In the genomic region with DNA sequence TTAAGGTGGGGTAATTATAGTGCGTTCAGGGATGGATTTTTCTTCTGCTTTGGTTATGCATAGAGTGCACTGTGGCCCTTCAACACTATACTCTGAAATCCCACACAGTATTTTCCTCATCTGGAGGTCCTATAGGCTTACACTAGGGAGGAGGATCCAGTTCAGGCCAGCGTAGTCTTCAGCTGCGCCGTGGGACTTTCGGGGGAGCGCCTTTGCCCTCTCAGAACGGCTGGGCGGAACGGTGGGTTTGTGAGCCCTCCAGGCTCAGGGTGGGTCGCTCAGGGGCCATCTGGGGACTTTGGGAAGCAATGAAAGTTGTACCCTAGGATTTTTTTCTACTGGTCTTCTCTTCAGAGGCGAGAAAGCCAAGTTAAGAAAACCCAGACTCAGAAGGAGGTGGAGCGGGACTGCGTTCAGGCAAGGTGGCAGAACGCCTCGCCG, we compare ENCODE assay signal across 8 cellular contexts. TPM values are rescaled to one million over a fixed set of nuclear protein-coding genes. Genes with fewer than 3 reads are reported as not detected.
A peak's percentile ranks its signal among the peaks of the same experiment; 100 is the strongest.
DNase-seq lines count a peak whose midpoint lies in the region; FAIRE-seq and TF ChIP-seq lines count a peak whose summit lies in the region.

No MANE protein-coding gene starts in this region.

- 0 to 1% (median 1%) methylated on average over 16 of the region's 16 CpGs for WGBS in ovary, 3 donors

- H3K4me1 Mint-ChIP-seq in activated T-cell treated with anti-CD3 and anti-CD28 coated beads, Interleukin-2, amount 50 U/mL, for 24 hours (ENCODE audit: low read depth), result peaks cover 35% of the 10 kb centered on the region

- TF ChIP-seq CTCF in WERI-Rb-1 (IDR thresholded peaks at IDR 0.05; ENCODE audit: low read depth, low read length) (peak; percentile 69; the same call in 1 of the 2 replicates), fibroblast of villous mesenchyme (IDR thresholded peaks at IDR 0.05; ENCODE audit: insufficient read depth, low read depth, low read length) (no peak), ovary (IDR thresholded peaks at IDR 0.05) (no peak)

- H3K27me3 Mint-ChIP-seq in activated T-cell treated with anti-CD3 and anti-CD28 coated beads, Interleukin-2, amount 50 U/mL, for 24 hours, result no peaks in the 10 kb centered on the region

- FAIRE-seq in H54 (lab: Jason Lieb, UNC), result no peak

- no peak for DNase-seq in activated T-cell treated with anti-CD3 and anti-CD28 coated beads, Interleukin-2, amount 50 U/mL, for 24 hours
- no peak for DNase-seq in activated T-cell treated with anti-CD3 and anti-CD28 coated beads, Interleukin-2, amount 50 U/mL, for 48 hours
- DNase-seq in H54 (ENCODE audit: insufficient read length, low spot score), result peak; percentile 59
- DNase-seq in LHCN-M2 (ENCODE audit: low read depth), result peak; percentile 67
- peak; percentile 73 for DNase-seq in WERI-Rb-1
- peak; percentile 74 for DNase-seq in fibroblast of villous mesenchyme (ENCODE audit: low read depth)
- DNase-seq in ovary, result no peak
- DNase-seq in NCI-H187 (lab: John Stamatoyannopoulos, UW), result no peak

- no peak for TF ChIP-seq EP300 in ovary (IDR thresholded peaks at IDR 0.05)

- H3K9me3 ChIP-seq in WERI-Rb-1 (ENCODE audit: severe bottlenecking), result no peaks in the 10 kb centered on the region
- no peaks in the 10 kb centered on the region for H3K9me3 ChIP-seq in ovary

- H3K36me3 ChIP-seq in WERI-Rb-1 (no peaks in the 10 kb centered on the region), ovary (no peaks in the 10 kb centered on the region)

- peak overlapping the region; percentile 92 for H3K4me3 ChIP-seq in WERI-Rb-1 (ENCODE audit: low read depth, low read length)
- H3K4me3 ChIP-seq in fibroblast of villous mesenchyme (ENCODE audit: low read depth, low read length), result peak overlapping the region; percentile 80
- H3K4me3 ChIP-seq in ovary, result peak overlapping the region; percentile 54

- H3K4me3 Mint-ChIP-seq in activated T-cell treated with anti-CD3 and anti-CD28 coated beads, Interleukin-2, amount 50 U/mL, for 24 hours, result peak overlapping the region; percentile 88

- H3K27ac ChIP-seq in WERI-Rb-1 (peak overlapping the region; percentile 77), ovary (peak overlapping the region; percentile 90 to 98)

- no peak for TF ChIP-seq POLR2A in H54 (IDR thresholded peaks at IDR 0.05; ENCODE audit: low read depth, low read length)
- no peak for TF ChIP-seq POLR2A in ovary (IDR thresholded peaks at IDR 0.05)

- H3K27ac Mint-ChIP-seq in activated T-cell treated with anti-CD3 and anti-CD28 coated beads, Interleukin-2, amount 50 U/mL, for 24 hours, result peak overlapping the region; percentile 97

- intact Hi-C loops in ovary (cut with DNase I), result loop anchor here in 1 of 4 donors (2.0 kb wide), 1 partner anchor 57 kb away; a partner anchor contains a TSS

- peaks cover 6% of the 10 kb centered on the region for H3K36me3 Mint-ChIP-seq in activated T-cell treated with anti-CD3 and anti-CD28 coated beads, Interleukin-2, amount 50 U/mL, for 24 hours (ENCODE audit: low read depth)

- H3K27me3 ChIP-seq in WERI-Rb-1 (ENCODE audit: insufficient read depth, low read depth, severe bottlenecking) (no peaks in the 10 kb centered on the region), ovary (no peaks in the 10 kb centered on the region)

- no peaks in the 10 kb centered on the region for H3K9me3 Mint-ChIP-seq in activated T-cell treated with anti-CD3 and anti-CD28 coated beads, Interleukin-2, amount 50 U/mL, for 24 hours

- H3K4me1 ChIP-seq in ovary (ENCODE audit: insufficient read depth), result peaks cover 3% of the 10 kb centered on the region

RNA-seq across cellular contexts. Expression of a gene that starts 0.7 kb away (rescaled TPM):
- total RNA-seq in LHCN-M2 (2014; rRNA removed), result 31.2 and 54.3 TPM in 2 replicates
- 31.9 TPM for polyA plus RNA-seq in LHCN-M2 (2012)
- 24.8 and 38.9 TPM in 2 replicates for total RNA-seq in fibroblast of villous mesenchyme
- 10 to 100 TPM; 21.3 to 52.4 (median 44.1) TPM for total RNA-seq in ovary
- 10 to 100 TPM; 27.8 to 65.4 TPM for polyA plus RNA-seq in ovary

RNA-seq across cellular contexts. Expression of a gene that starts 35.4 kb away (rescaled TPM):
- total RNA-seq in LHCN-M2 (2014; rRNA removed) (409 and 438 TPM in 2 replicates), fibroblast of villous mesenchyme (112 and 221 TPM in 2 replicates), ovary (10 to 100 TPM; 22.0 to 95.2 (median 36.0) TPM)
- polyA plus RNA-seq in LHCN-M2 (2012), result 433 TPM
- 100 to 1,000 TPM in 1 of 2 donors, 10 to 100 TPM in 1; 67.3 to 107 TPM for polyA plus RNA-seq in ovary

RNA-seq across cellular contexts. Expression of a gene that starts 56.7 kb away (rescaled TPM):
- total RNA-seq in LHCN-M2 (2014; rRNA removed) (24.9 and 26.0 TPM in 2 replicates), fibroblast of villous mesenchyme (22.5 and 28.5 TPM in 2 replicates), ovary (10 to 100 TPM; 21.7 to 39.8 (median 28.4) TPM)
- 16.8 TPM for polyA plus RNA-seq in LHCN-M2 (2012)
- 10 to 100 TPM; 23.6 to 35.0 TPM for polyA plus RNA-seq in ovary

Comparison
In these comparisons a context has a peak if more than half of its experiments do, and no peak if none do; other contexts are left out.
1. DNase-seq: peak in H54 (single experiment), LHCN-M2 (single experiment), WERI-Rb-1 (single experiment) and fibroblast of villous mesenchyme (single experiment); none in activated T-cell treated with anti-CD3 and anti-CD28 coated beads, Interleukin-2, amount 50 U/mL, for 24 hours (single experiment), activated T-cell treated with anti-CD3 and anti-CD28 coated beads, Interleukin-2, amount 50 U/mL, for 48 hours (0 of 2), ovary (0 of 5) and NCI-H187 (0 of 2).
2. Peak in every context shown above with its lines, with median percentiles within 50 percentile points of each other: H3K4me3 ChIP-seq.